In the genomic region with DNA sequence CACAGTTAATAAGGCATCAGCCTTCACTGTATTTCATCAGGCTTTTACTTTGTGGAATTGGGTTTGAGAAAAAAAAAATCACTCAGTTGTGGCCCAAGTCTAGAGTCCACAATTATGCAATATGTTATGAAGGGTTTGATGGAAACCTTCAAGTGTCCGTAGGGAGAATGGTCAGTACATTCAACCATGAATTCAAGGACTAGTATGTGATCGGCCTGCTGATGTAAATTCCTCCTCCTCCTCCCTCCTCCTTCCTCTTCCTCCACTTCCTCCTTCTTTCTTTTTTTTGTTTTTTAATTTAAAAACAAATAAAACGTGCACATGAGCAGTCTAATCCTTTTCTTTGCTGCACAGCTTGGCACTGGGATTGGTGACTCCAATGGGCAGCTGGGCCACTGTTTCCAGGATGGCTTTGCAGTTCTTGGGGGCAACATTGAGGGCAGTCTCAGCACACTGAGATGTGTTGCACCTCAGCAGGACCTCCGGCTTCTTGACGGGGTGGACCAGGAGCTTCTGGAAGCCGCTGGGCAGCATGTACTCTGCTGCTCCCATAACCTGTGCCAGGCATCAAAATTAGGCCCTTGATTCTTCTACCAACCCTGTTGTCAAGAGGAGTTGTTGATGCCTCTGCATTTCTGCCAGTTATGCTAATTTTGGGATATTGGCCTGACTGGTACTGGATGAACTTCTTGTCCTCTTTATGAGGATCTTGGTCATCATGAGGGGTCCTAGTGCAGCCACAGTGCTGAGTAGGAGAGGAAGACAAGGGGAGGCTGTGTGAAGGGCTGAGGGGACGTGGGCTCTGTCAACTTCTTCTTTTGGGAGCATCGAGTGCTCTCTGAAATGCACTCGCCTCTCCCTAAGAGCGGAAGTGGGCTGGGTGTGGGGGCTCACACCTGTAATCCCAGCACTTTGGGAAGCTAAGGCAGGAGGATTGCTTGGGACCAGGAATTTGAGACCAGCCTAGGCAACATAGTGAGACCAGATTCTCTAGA, we compare ENCODE assay signal across 1 cellular context.
TF ChIP-seq lines count a peak whose summit lies in the region.

No MANE protein-coding gene starts in this region.

TF ChIP-seq in GM12878, 131 proteins besides CTCF, POLR2A, EP300 and RAD21:
- peak; percentile 29; the same call in 1 of the 2 replicates for TF ChIP-seq SPI1 (IDR thresholded peaks at IDR 0.05; ENCODE audit: borderline replicate concordance, insufficient read depth, low read depth, low read length)
- TF ChIP-seq CEBPB (IDR thresholded peaks at IDR 0.05; ENCODE audit: borderline replicate concordance in 1 of 2, low read depth in 2 of 2, low read length in 2 of 2), result no peak
- TF ChIP-seq EED (IDR thresholded peaks at IDR 0.05; ENCODE audit: low read depth), result peak; percentile 30; the same call in 1 of the 2 replicates
